In genomic region chrY:16887116-16887515, GRCh38 we compare ENCODE assay signal across 21 cellular contexts.
A peak's percentile ranks its signal among the peaks of the same experiment; 100 is the strongest.
DNase-seq lines count a peak whose midpoint lies in the region; ATAC-seq, FAIRE-seq and TF ChIP-seq lines count a peak whose summit lies in the region.
"Had no signal": no experiment of that assay in that cellular context is flagged by ENCODE, and none has a peak within 500 bp of the region (broad histone marks: within the 10 kb centered on the region; RNA-seq: fewer than 3 reads in every experiment).

No MANE protein-coding gene starts in this region.

- H3K4me3 ChIP-seq in bronchial epithelial cell (ENCODE audit: low read depth, low read length), result no peak overlapping the region
- H3K4me3 ChIP-seq in testis, result no peak overlapping the region
- H3K4me3 ChIP-seq: BLaER1, GM12878, HAP-1 had no signal

- 67 to 90% methylated on average over 2 of the region's 2 CpGs for WGBS in testis, 2 donors

- H3K4me1 ChIP-seq in testis, result no peaks in the 10 kb centered on the region
- H3K4me1 ChIP-seq: BLaER1, Caco-2, HAP-1 had no signal

- H3K36me3 ChIP-seq in bronchial epithelial cell (ENCODE audit: control insufficient read depth, insufficient read depth, low read length), result no peaks in the 10 kb centered on the region
- no peaks in the 10 kb centered on the region for H3K36me3 ChIP-seq in testis (ENCODE audit: low read depth, missing control alignments)
- H3K36me3 ChIP-seq: BLaER1, HAP-1 had no signal

- no peaks in the 10 kb centered on the region for H3K9me3 ChIP-seq in testis
- H3K9me3 ChIP-seq: BLaER1, Caco-2, HAP-1 had no signal

- TF ChIP-seq POLR2A in erythroblast (IDR thresholded peaks at IDR 0.05; ENCODE audit: low read length) (no peak), testis (IDR thresholded peaks at IDR 0.05) (no peak)

- DNase-seq in bronchial epithelial cell (ENCODE audit: low read depth) (peak; percentile 73), erythroblast (lab: John Stamatoyannopoulos, UW) (peak; percentile 3 to 4), testis (peak; percentile 12), ACHN (no peak), NAMALWA (ENCODE audit: low spot score) (no peak)
- no peak for DNase-seq in activated naive CD4-positive, alpha-beta T cell treated with anti-CD3 and anti-CD28 coated beads, Interleukin-2, amount 50 U/mL, for 72 hours (ENCODE audit: low spot score in 2 of 2)
- DNase-seq: Caco-2; CD4-positive, CD25-positive, alpha-beta regulatory T cell; CD8-positive, alpha-beta T cell; DMS153; DND-41; GDM1; GOT3; HFFc6 had no signal

- H3K27ac Mint-ChIP-seq in activated naive CD4-positive, alpha-beta T cell treated with anti-CD3 and anti-CD28 coated beads, Interleukin-2, amount 50 U/mL, for 72 hours, result no peak overlapping the region
- H3K27ac Mint-ChIP-seq: B cell; CD4-positive, CD25-positive, alpha-beta regulatory T cell; CD8-positive, alpha-beta T cell; HFFc6 had no signal

- H3K27ac ChIP-seq in testis, result no peak overlapping the region
- H3K27ac ChIP-seq: BLaER1, C4-2B had no signal

- no peak for ATAC-seq in activated naive CD4-positive, alpha-beta T cell treated with anti-CD3 and anti-CD28 coated beads, Interleukin-2, amount 50 U/mL, for 72 hours
- ATAC-seq: CD8-positive, alpha-beta T cell; GM12878 had no signal

- intact Hi-C loops in testis (cut with DNase I; ENCODE audit: low total_unique reads), result no loop called here

- peaks cover 3 to 7% of the 10 kb centered on the region in 2 donors for H3K9me3 Mint-ChIP-seq in activated naive CD4-positive, alpha-beta T cell treated with anti-CD3 and anti-CD28 coated beads, Interleukin-2, amount 50 U/mL, for 72 hours
- H3K9me3 Mint-ChIP-seq: HFFc6 had no signal

- no peaks in the 10 kb centered on the region for H3K36me3 Mint-ChIP-seq in activated naive CD4-positive, alpha-beta T cell treated with anti-CD3 and anti-CD28 coated beads, Interleukin-2, amount 50 U/mL, for 72 hours
- H3K36me3 Mint-ChIP-seq: CD4-positive, CD25-positive, alpha-beta regulatory T cell; CD8-positive, alpha-beta T cell had no signal

- in situ Hi-C loops in ACHN (cut with HindIII; ENCODE audit: low pct_ligation_motif_present, low pct_unique_long_range_greater_than_20kb, low sequenced_read_pairs), result no loop called here

- no peak for FAIRE-seq in bronchial epithelial cell (lab: Jason Lieb, UNC)
- FAIRE-seq: GM12878, GM19239, H54 had no signal

- TF ChIP-seq CTCF in bronchial epithelial cell (IDR thresholded peaks at IDR 0.05; ENCODE audit: insufficient read depth, low read length, severe bottlenecking), result no peak
- TF ChIP-seq CTCF in testis (IDR thresholded peaks at IDR 0.05), result no peak

- H3K27me3 ChIP-seq in bronchial epithelial cell (ENCODE audit: control insufficient read depth, insufficient read depth, low read length) (no peaks in the 10 kb centered on the region), testis (no peaks in the 10 kb centered on the region)
- H3K27me3 ChIP-seq: BLaER1 had no signal

Comparison
In these comparisons a context has a peak if more than half of its experiments do, and no peak if none do; other contexts are left out.
1. DNase-seq: peak in bronchial epithelial cell (single experiment), erythroblast (2 of 2) and testis (single experiment); none in ACHN (single experiment), NAMALWA (single experiment) and activated naive CD4-positive, alpha-beta T cell treated with anti-CD3 and anti-CD28 coated beads, Interleukin-2, amount 50 U/mL, for 72 hours (0 of 2).